8 cellular contexts compared by ENCODE assay signal in the genomic region with DNA sequence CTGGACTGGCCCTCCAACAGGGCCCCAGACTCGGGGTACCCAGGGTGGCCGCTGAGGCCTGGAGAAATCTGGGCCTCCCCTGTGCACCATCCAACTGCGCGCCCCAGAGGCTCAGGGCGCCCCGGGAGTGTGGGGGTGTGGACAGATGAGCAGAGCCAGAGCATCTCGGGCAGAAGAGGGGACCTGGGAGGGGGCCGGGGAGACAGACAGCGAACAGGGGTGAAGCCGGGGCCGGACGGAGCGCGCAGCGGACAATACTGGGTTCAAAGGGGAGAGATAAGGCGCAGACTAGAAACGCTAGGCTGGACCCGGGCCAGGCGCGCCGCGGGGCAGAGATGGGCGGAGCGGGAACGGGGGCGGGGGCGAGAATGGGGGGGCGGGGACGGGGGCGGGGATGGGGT. TPM values are rescaled to one million over a fixed set of nuclear protein-coding genes. Genes with fewer than 3 reads are reported as not detected.
DNase-seq lines count a peak whose midpoint lies in the region; ATAC-seq, FAIRE-seq and TF ChIP-seq lines count a peak whose summit lies in the region.

No MANE protein-coding gene starts in this region.

- no peaks in the 10 kb centered on the region for H3K9me3 Mint-ChIP-seq in activated naive CD8-positive, alpha-beta T cell treated with anti-CD3 and anti-CD28 coated beads for 36 hours
- no peaks in the 10 kb centered on the region for H3K9me3 Mint-ChIP-seq in immature natural killer cell
- no peaks in the 10 kb centered on the region for H3K9me3 Mint-ChIP-seq in stimulated activated naive CD8-positive, alpha-beta T cell treated with anti-CD3 and anti-CD28 coated beads, Interleukin-15, amount 100 ng/mL, for 72 hours

- ATAC-seq in HG03066 (IDR thresholded peaks at IDR 0.05; ENCODE audit: low read depth, unreplicated experiment): peak; percentile 12
- peak; percentile 53 for ATAC-seq in stimulated activated naive CD8-positive, alpha-beta T cell treated with anti-CD3 and anti-CD28 coated beads, Interleukin-15, amount 100 ng/mL, for 72 hours
- ATAC-seq in HG02870 (IDR thresholded peaks at IDR 0.05; ENCODE audit: unreplicated experiment): no peak

- no peak for DNase-seq in GM19239 (ENCODE audit: insufficient read length, low spot score)
- no peak for DNase-seq in activated naive CD8-positive, alpha-beta T cell treated with anti-CD3 and anti-CD28 coated beads for 36 hours
- no peak for DNase-seq in immature natural killer cell
- no peak for DNase-seq in stimulated activated naive CD8-positive, alpha-beta T cell treated with anti-CD3 and anti-CD28 coated beads, Interleukin-15, amount 100 ng/mL, for 72 hours
- DNase-seq in GM12892 (ENCODE audit: insufficient read length): no peak
- no peak for DNase-seq in kidney tubule cell (ENCODE audit: low spot score)

- H3K36me3 Mint-ChIP-seq in activated naive CD8-positive, alpha-beta T cell treated with anti-CD3 and anti-CD28 coated beads for 36 hours: peaks cover 5% of the 10 kb centered on the region
- H3K36me3 Mint-ChIP-seq in immature natural killer cell: peaks cover 0 to 6% (median 3%) of the 10 kb centered on the region in 3 donors

- peaks cover 22% of the 10 kb centered on the region for H3K4me1 Mint-ChIP-seq in activated naive CD8-positive, alpha-beta T cell treated with anti-CD3 and anti-CD28 coated beads for 36 hours
- H3K4me1 Mint-ChIP-seq in immature natural killer cell: peaks cover 32 to 39% of the 10 kb centered on the region in 2 donors
- peaks cover 49% of the 10 kb centered on the region for H3K4me1 Mint-ChIP-seq in stimulated activated naive CD8-positive, alpha-beta T cell treated with anti-CD3 and anti-CD28 coated beads, Interleukin-15, amount 100 ng/mL, for 72 hours

- FAIRE-seq in GM19239 (lab: Jason Lieb, UNC): peak; percentile 54
- no peak for FAIRE-seq in GM12892 (lab: Jason Lieb, UNC)

- no peak for TF ChIP-seq POLR2A in GM12892 (IDR thresholded peaks at IDR 0.05; ENCODE audit: low read depth, low read length)

- H3K27me3 Mint-ChIP-seq in activated naive CD8-positive, alpha-beta T cell treated with anti-CD3 and anti-CD28 coated beads for 36 hours: no peaks in the 10 kb centered on the region
- H3K27me3 Mint-ChIP-seq in immature natural killer cell (ENCODE audit: low read depth in 3 of 3): peaks cover 0 to 2% (median 0%) of the 10 kb centered on the region in 3 donors
- H3K27me3 Mint-ChIP-seq in stimulated activated naive CD8-positive, alpha-beta T cell treated with anti-CD3 and anti-CD28 coated beads, Interleukin-15, amount 100 ng/mL, for 72 hours: no peaks in the 10 kb centered on the region

- H3K27ac Mint-ChIP-seq in activated naive CD8-positive, alpha-beta T cell treated with anti-CD3 and anti-CD28 coated beads for 36 hours: no peak overlapping the region
- H3K27ac Mint-ChIP-seq in immature natural killer cell: peak overlapping the region; percentile 65 to 95 (median 86)
- peak overlapping the region; percentile 90 to 92 for H3K27ac Mint-ChIP-seq in stimulated activated naive CD8-positive, alpha-beta T cell treated with anti-CD3 and anti-CD28 coated beads, Interleukin-15, amount 100 ng/mL, for 72 hours

- H3K4me3 Mint-ChIP-seq in activated naive CD8-positive, alpha-beta T cell treated with anti-CD3 and anti-CD28 coated beads for 36 hours: peak overlapping the region; percentile 77
- peak overlapping the region; percentile 78 to 86 (median 81) for H3K4me3 Mint-ChIP-seq in immature natural killer cell
- peak overlapping the region; percentile 86 to 87 for H3K4me3 Mint-ChIP-seq in stimulated activated naive CD8-positive, alpha-beta T cell treated with anti-CD3 and anti-CD28 coated beads, Interleukin-15, amount 100 ng/mL, for 72 hours

RNA-seq across cellular contexts. Expression of a gene that starts 0.5 kb away (rescaled TPM):
- total RNA-seq in activated naive CD8-positive, alpha-beta T cell treated with anti-CD3 and anti-CD28 coated beads for 36 hours: 10 to 100 TPM; 12.8 to 13.2 TPM
- polyA plus RNA-seq in immature natural killer cell: 10 to 100 TPM; 38.0 to 61.1 (median 48.1) TPM
- 24.2 TPM for polyA plus RNA-seq in GM12892 (2012; ENCODE audit: missing spikeins)

RNA-seq across cellular contexts. Expression of a gene that starts 59.3 kb away (rescaled TPM):
- not detected for total RNA-seq in activated naive CD8-positive, alpha-beta T cell treated with anti-CD3 and anti-CD28 coated beads for 36 hours
- not detected for polyA plus RNA-seq in immature natural killer cell
- polyA plus RNA-seq in GM12892 (2012; ENCODE audit: missing spikeins): 0.02 TPM
